Comparison of ENCODE assay signal across 8 cellular contexts in genomic region chr3:48473617-48473952, GRCh38. TPM values are rescaled to one million over a fixed set of nuclear protein-coding genes. Genes with fewer than 3 reads are reported as not detected.
DNase-seq lines count a peak whose midpoint lies in the region; ATAC-seq and TF ChIP-seq lines count a peak whose summit lies in the region.

No MANE protein-coding gene starts in this region.

- TF ChIP-seq RAD21 in IMR-90 (IDR thresholded peaks at IDR 0.05; ENCODE audit: low read length): no peak

- intact Hi-C loops in A673 (cut with micrococcal nuclease; ENCODE audit: unreplicated experiment): loop anchor here (10.0 kb wide), 1 partner anchor 71 kb away; no protein-coding TSS in a partner anchor
- intact Hi-C loops in IMR-90 (cut with micrococcal nuclease): loop anchor here (2.0 kb wide), 2 partner anchors 75 to 161 kb away; partner anchors contain the start of gene SLC26A6

- CTCF ChIA-PET in A673 (lab: Charles Lee) (no interaction called here), IMR-90 (lab: Yijun Ruan, JAX) (interaction anchor here (0.5 to 1.1 kb wide), 3 partner anchors 36 to 57 kb away, joined by 3 to 4 read pairs (median 3); no protein-coding TSS in a partner anchor)

- no peak overlapping the region for H3K18ac ChIP-seq in IMR-90 (ENCODE audit: low read depth, low read length)

- peaks cover 12% of the 10 kb centered on the region; the same call in 1 of the 2 replicates for H3K9me1 ChIP-seq in IMR-90 (ENCODE audit: insufficient read depth, low read length)

- TF ChIP-seq CTCF in A673 (conservative IDR thresholded peaks at IDR 0.05; ENCODE audit: low read depth, low read length): no peak
- no peak for TF ChIP-seq CTCF in IMR-90 (conservative IDR thresholded peaks at IDR 0.05; ENCODE audit: low read depth, low read length)

- no peak for DNase-seq in A673 (ENCODE audit: low spot score)
- DNase-seq in IMR-90: no peak
- DNase-seq in caudate nucleus (lab: John Stamatoyannopoulos, UW): no peak
- no peak for DNase-seq in natural killer cell treated with Interleukin-12 subunit alpha and Interleukin-12 subunit beta and Interleukin-15 and Interleukin-18, amount 100 ng/mL, for 72 hours (ENCODE audit: low spot score)
- DNase-seq in NCI-H1694 (lab: John Stamatoyannopoulos, UW): no peak
- no peak for DNase-seq in NCI-H748 treated with DMSO at 0.1 percent for 48 hours (lab: John Stamatoyannopoulos, UW)
- no peak for DNase-seq in stimulated activated naive CD4-positive, alpha-beta T cell treated with Interleukin-2 at 50 U/mL for 16 hours (lab: John Stamatoyannopoulos, UW)
- no peak for DNase-seq in D341Med (ENCODE audit: low spot score)

- peaks cover 4 to 46% of the 10 kb centered on the region in 2 experiments for H3K79me1 ChIP-seq in IMR-90 (ENCODE audit: low read depth in 1 of 2, low read length in 2 of 2)

- peak overlapping the region; percentile 59; the same call in 1 of the 2 replicates for H4K91ac ChIP-seq in IMR-90 (ENCODE audit: insufficient read depth, low read depth, low read length)

- peak overlapping the region; percentile 73 for H2BK5ac ChIP-seq in IMR-90 (ENCODE audit: low read depth, low read length, poor library complexity, severe bottlenecking)

- in situ Hi-C loops in IMR-90 (cut with MboI; ENCODE audit: low sequenced_read_pairs): no loop called here

- peak overlapping the region; percentile 96 to 100 for H3K27ac Mint-ChIP-seq in natural killer cell treated with Interleukin-12 subunit alpha and Interleukin-12 subunit beta and Interleukin-15 and Interleukin-18, amount 100 ng/mL, for 72 hours

- no peaks in the 10 kb centered on the region for H3K36me3 Mint-ChIP-seq in natural killer cell treated with Interleukin-12 subunit alpha and Interleukin-12 subunit beta and Interleukin-15 and Interleukin-18, amount 100 ng/mL, for 72 hours

- no peak overlapping the region for H3K23ac ChIP-seq in IMR-90 (ENCODE audit: low read depth, low read length)

- H3K27ac ChIP-seq in A673 (ENCODE audit: low read depth, low read length, poor library complexity, severe bottlenecking) (peak overlapping the region; percentile 88), IMR-90 (ENCODE audit: insufficient read depth, low read length) (peak overlapping the region; percentile 61), caudate nucleus (ENCODE audit: low read depth, low read length) (peak overlapping the region; percentile 98)

- H3K4ac ChIP-seq in IMR-90 (ENCODE audit: low read depth, low read length): peak overlapping the region; percentile 47

- H3K4me3 Mint-ChIP-seq in natural killer cell treated with Interleukin-12 subunit alpha and Interleukin-12 subunit beta and Interleukin-15 and Interleukin-18, amount 100 ng/mL, for 72 hours: peak overlapping the region; percentile 97

- no peak for TF ChIP-seq POLR2A in IMR-90 (IDR thresholded peaks at IDR 0.05; ENCODE audit: low read depth, low read length)

- H3K4me1 ChIP-seq in A673 (ENCODE audit: insufficient read depth, low read length, poor library complexity, severe bottlenecking) (peaks cover 6% of the 10 kb centered on the region), IMR-90 (ENCODE audit: control insufficient read depth, insufficient read depth, low read length) (peaks cover 6% of the 10 kb centered on the region)

- no peak for ATAC-seq in IMR-90 (ENCODE audit: low read depth)
- ATAC-seq in natural killer cell treated with Interleukin-12 subunit alpha and Interleukin-12 subunit beta and Interleukin-15 and Interleukin-18, amount 100 ng/mL, for 72 hours: no peak

- H3K27me3 ChIP-seq in A673 (replicated peaks; ENCODE audit: insufficient read depth, low read depth, low read length, poor library complexity) (no peaks in the 10 kb centered on the region), IMR-90 (ENCODE audit: control insufficient read depth, insufficient read depth, low read length) (no peaks in the 10 kb centered on the region)

- H2BK20ac ChIP-seq in IMR-90 (ENCODE audit: low read depth, low read length): no peak overlapping the region

- H2AK9ac ChIP-seq in IMR-90 (replicated peaks; ENCODE audit: low read depth, low read length, poor library complexity): peak overlapping the region; percentile 99

- peak overlapping the region; percentile 95 for H2AFZ ChIP-seq in IMR-90 (replicated peaks; ENCODE audit: low read length, poor library complexity)

- no peaks in the 10 kb centered on the region; the same call in 1 of the 2 replicates for H4K20me1 ChIP-seq in IMR-90 (ENCODE audit: insufficient read depth, low read length)

- dilution Hi-C loops in IMR-90 (cut with HindIII; ENCODE audit: low sequenced_read_pairs, unreplicated experiment): no loop called here

- H3K4me1 Mint-ChIP-seq in natural killer cell treated with Interleukin-12 subunit alpha and Interleukin-12 subunit beta and Interleukin-15 and Interleukin-18, amount 100 ng/mL, for 72 hours (ENCODE audit: low read depth in 2 of 2): peaks cover 49% of the 10 kb centered on the region in 2 donors

- no peaks in the 10 kb centered on the region for H3K27me3 Mint-ChIP-seq in natural killer cell treated with Interleukin-12 subunit alpha and Interleukin-12 subunit beta and Interleukin-15 and Interleukin-18, amount 100 ng/mL, for 72 hours

- H2AK5ac ChIP-seq in IMR-90 (ENCODE audit: low read depth, low read length): peak overlapping the region; percentile 89

- H3K4me2 ChIP-seq in IMR-90 (ENCODE audit: low read depth, low read length): 0 out of 2 replicates have a peak overlapping the region, but pooled peaks have one; percentile 10

- POLR2A ChIA-PET in A673 (lab: Charles Lee; ENCODE audit: low non-redundant PET) (no interaction called here), IMR-90 (lab: Charles Lee; ENCODE audit: unreplicated experiment) (interaction anchor here (0.6 kb wide), 1 partner anchor 10 kb away, joined by 3 read pairs; no protein-coding TSS in a partner anchor)

- 0 out of 3 replicates have a peak overlapping the region, but pooled peaks have one; percentile 9 for H2BK15ac ChIP-seq in IMR-90 (ENCODE audit: low read depth, low read length)

- H2BK120ac ChIP-seq in IMR-90 (ENCODE audit: low read depth, low read length): peak overlapping the region; percentile 55; the same call in 1 of the 2 replicates

- no peak overlapping the region for H3K9ac ChIP-seq in IMR-90 (ENCODE audit: low read depth, low read length)

- BruUV-seq in A673 (replicated peaks; lab: Mats Ljungman, UMichigan): no TSS peak
- BruUV-seq in IMR-90 (replicated peaks; lab: Mats Ljungman, UMichigan): no TSS peak

- H3K56ac ChIP-seq in IMR-90 (ENCODE audit: extremely low read depth, insufficient read depth, low read length): no peak overlapping the region

- H4K8ac ChIP-seq in IMR-90 (ENCODE audit: low read depth in 2 of 2, low read length in 2 of 2): peak overlapping the region; percentile 87 to 91

- no peaks in the 10 kb centered on the region for H3K9me3 Mint-ChIP-seq in natural killer cell treated with Interleukin-12 subunit alpha and Interleukin-12 subunit beta and Interleukin-15 and Interleukin-18, amount 100 ng/mL, for 72 hours

- H3K9me3 ChIP-seq in A673 (ENCODE audit: low read depth, low read length, poor library complexity, severe bottlenecking) (no peaks in the 10 kb centered on the region), IMR-90 (ENCODE audit: control insufficient read depth, insufficient read depth, low read length) (no peaks in the 10 kb centered on the region)

- peak overlapping the region; percentile 28 for H4K5ac ChIP-seq in IMR-90 (ENCODE audit: low read depth, low read length)

- H3K4me3 ChIP-seq in A673 (ENCODE audit: low read depth, low read length, poor library complexity, severe bottlenecking) (no peak overlapping the region), IMR-90 (ENCODE audit: insufficient read depth, low read depth, low read length) (no peak overlapping the region)

- peak overlapping the region; percentile 71; the same call in 1 of the 2 replicates for H3K14ac ChIP-seq in IMR-90 (replicated peaks; ENCODE audit: low read depth, low read length)

- WGBS in IMR-90 (ENCODE audit: extremely low coverage in 2 of 2, insufficient read length in 1 of 2), 2 experiments: 40% methylated on average over 1 of the region's 5 CpGs; no CpG with 5 or more reads in 1 of the 2 experiments

- no peaks in the 10 kb centered on the region for H3K36me3 ChIP-seq in A673 (ENCODE audit: insufficient read depth, low read length, poor library complexity, severe bottlenecking)
- peaks cover 19% of the 10 kb centered on the region for H3K36me3 ChIP-seq in IMR-90 (ENCODE audit: control insufficient read depth, insufficient read depth, low read length)

RNA-seq across cellular contexts. Expression of gene ATRIP, which starts 27.0 kb away (rescaled TPM):
- total RNA-seq in A673 (2021) (9.5 and 9.7 TPM in 2 replicates), IMR-90 (2012; rRNA removed) (7.2 and 10.8 TPM in 2 replicates)
- 6.8 and 7.2 TPM in 2 replicates for polyA plus RNA-seq in IMR-90 (2012; rRNA removed)
- polyA plus RNA-seq in IMR-90 (2012; cell fraction: cytosol; rRNA removed): 3.8 and 4.0 TPM in 2 replicates
- 8.2 and 14.4 TPM in 2 replicates for polyA plus RNA-seq in IMR-90 (2012; cell fraction: nucleus; rRNA removed; ENCODE audit: low replicate concordance)
- 10 to 100 TPM; 14.0 to 26.2 TPM for total RNA-seq in natural killer cell treated with Interleukin-12 subunit alpha and Interleukin-12 subunit beta and Interleukin-15 and Interleukin-18, amount 100 ng/mL, for 72 hours

RNA-seq across cellular contexts. Expression of gene SHISA5, which starts 30.4 kb away (rescaled TPM):
- total RNA-seq in A673 (2021): 61.8 and 63.5 TPM in 2 replicates
- 82.3 and 88.6 TPM in 2 replicates for total RNA-seq in IMR-90 (2012; rRNA removed)
- polyA plus RNA-seq in IMR-90 (2012; rRNA removed): 162 and 181 TPM in 2 replicates
- 139 and 294 TPM in 2 replicates for polyA plus RNA-seq in IMR-90 (2012; cell fraction: cytosol; rRNA removed)
- 81.3 and 139 TPM in 2 replicates for polyA plus RNA-seq in IMR-90 (2012; cell fraction: nucleus; rRNA removed; ENCODE audit: low replicate concordance)
- 100 to 1,000 TPM in 1 of 2 donors, 10 to 100 TPM in 1; 88.4 to 126 TPM for total RNA-seq in natural killer cell treated with Interleukin-12 subunit alpha and Interleukin-12 subunit beta and Interleukin-15 and Interleukin-18, amount 100 ng/mL, for 72 hours

RNA-seq across cellular contexts. Expression of gene TMA7, which starts 33.5 kb away (rescaled TPM):
- total RNA-seq in A673 (2021): 118 and 152 TPM in 2 replicates
- total RNA-seq in IMR-90 (2012; rRNA removed): 81.9 and 131 TPM in 2 replicates
- polyA plus RNA-seq in IMR-90 (2012; rRNA removed): 220 and 240 TPM in 2 replicates
- 76.2 and 162 TPM in 2 replicates for polyA plus RNA-seq in IMR-90 (2012; cell fraction: cytosol; rRNA removed)
- polyA plus RNA-seq in IMR-90 (2012; cell fraction: nucleus; rRNA removed; ENCODE audit: low replicate concordance): 19.3 and 97.5 TPM in 2 replicates
- 100 to 1,000 TPM; 202 to 217 TPM for total RNA-seq in natural killer cell treated with Interleukin-12 subunit alpha and Interleukin-12 subunit beta and Interleukin-15 and Interleukin-18, amount 100 ng/mL, for 72 hours

RNA-seq across cellular contexts. Expression of gene CCDC51, which starts 33.7 kb away (rescaled TPM):
- total RNA-seq in A673 (2021) (11.7 and 11.8 TPM in 2 replicates), IMR-90 (2012; rRNA removed) (15.3 and 16.1 TPM in 2 replicates)
- 11.0 TPM in 2 replicates for polyA plus RNA-seq in IMR-90 (2012; rRNA removed)
- 11.0 and 14.3 TPM in 2 replicates for polyA plus RNA-seq in IMR-90 (2012; cell fraction: cytosol; rRNA removed)
- 4.0 and 4.7 TPM in 2 replicates for polyA plus RNA-seq in IMR-90 (2012; cell fraction: nucleus; rRNA removed; ENCODE audit: low replicate concordance)
- 10 to 100 TPM; 13.0 to 23.3 TPM for total RNA-seq in natural killer cell treated with Interleukin-12 subunit alpha and Interleukin-12 subunit beta and Interleukin-15 and Interleukin-18, amount 100 ng/mL, for 72 hours

RNA-seq across cellular contexts. Expression of gene PLXNB1, which starts 43.7 kb away (rescaled TPM):
- total RNA-seq in A673 (2021) (24.6 and 38.0 TPM in 2 replicates), IMR-90 (2012; rRNA removed) (5.2 and 9.2 TPM in 2 replicates)
- 25.3 and 27.0 TPM in 2 replicates for polyA plus RNA-seq in IMR-90 (2012; rRNA removed)
- 11.3 and 16.3 TPM in 2 replicates for polyA plus RNA-seq in IMR-90 (2012; cell fraction: cytosol; rRNA removed)
- polyA plus RNA-seq in IMR-90 (2012; cell fraction: nucleus; rRNA removed; ENCODE audit: low replicate concordance): 156 and 317 TPM in 2 replicates
- 1 to 10 TPM; 5.9 to 9.6 TPM for total RNA-seq in natural killer cell treated with Interleukin-12 subunit alpha and Interleukin-12 subunit beta and Interleukin-15 and Interleukin-18, amount 100 ng/mL, for 72 hours
